24 cellular contexts compared by ENCODE assay signal in the genomic region with DNA sequence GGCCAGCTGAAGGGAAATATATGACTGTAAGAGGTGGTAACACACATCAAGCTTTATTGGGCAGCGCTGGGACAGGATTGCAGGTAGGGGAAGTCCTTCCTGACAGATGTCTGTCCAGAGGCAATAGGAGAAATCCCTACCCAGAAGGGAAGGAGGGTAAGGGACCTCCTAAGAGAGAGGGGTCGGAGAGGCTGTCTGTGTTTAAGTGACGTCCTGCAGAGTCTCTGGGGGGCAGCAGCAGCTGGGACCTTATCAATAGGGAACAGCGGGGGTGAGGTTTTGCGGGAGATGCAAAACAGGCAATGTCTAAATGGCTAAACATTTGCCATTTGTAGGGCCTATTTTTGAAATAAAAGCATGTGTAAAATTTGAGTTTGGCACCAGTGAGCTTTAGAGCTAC.
DNase-seq lines count a peak whose midpoint lies in the region; ATAC-seq and TF ChIP-seq lines count a peak whose summit lies in the region.
"Had no signal": no experiment of that assay in that cellular context is flagged by ENCODE, and none has a peak within 500 bp of the region (broad histone marks: within the 10 kb centered on the region; RNA-seq: fewer than 3 reads in every experiment).

No MANE protein-coding gene starts in this region.

- no peak overlapping the region for H3K4me3 ChIP-seq in Loucy (ENCODE audit: low read length, poor library complexity, severe bottlenecking)
- H3K4me3 ChIP-seq in endodermal cell (ENCODE audit: low read length) = no peak overlapping the region
- H3K4me3 ChIP-seq: BLaER1 treated with 17β-estradiol and CSF1 and Interleukin-3, amounts not matched to agents 10 nM and 100 nM; GM23338; K562; SJCRH30 had no signal

- ATAC-seq in sciatic nerve (no peak), foreskin keratinocyte (no peak)
- ATAC-seq: CD8-positive, alpha-beta T cell; GM23338; K562; Panc1 had no signal

- peaks cover 30% of the 10 kb centered on the region for H3K9me3 Mint-ChIP-seq in endodermal cell

- H2AFZ ChIP-seq in Loucy (ENCODE audit: low read length) = no peak overlapping the region
- H2AFZ ChIP-seq: GM23338 had no signal

- peak; percentile 9 for DNase-seq in activated CD8-positive, alpha-beta memory T cell treated with anti-CD3 and anti-CD28 coated beads, Interleukin-2, amount 50 U/mL, for 4 hours
- no peak for DNase-seq in activated CD8-positive, alpha-beta memory T cell treated with anti-CD3 and anti-CD28 coated beads for 24 hours
- DNase-seq in endodermal cell (peak; percentile 45), sciatic nerve (ENCODE audit: low spot score) (peak; percentile 19), ureter (ENCODE audit: low spot score) (no peak), foreskin keratinocyte (no peak), NCI-H2107 (lab: John Stamatoyannopoulos, UW) (no peak)
- DNase-seq: ACHN; CD8-positive, alpha-beta T cell; DMS153; HCEC 1CT; NCI-H1092 treated with DMSO at 0.1 percent for 48 hours; NCI-H1436 treated with DMSO at 0.1 percent for 48 hours; NCI-H2029; NCI-H226; NCI-H524; NCI-H82; SJCRH30 had no signal

- H3K27me3 Mint-ChIP-seq in endodermal cell (ENCODE audit: insufficient read depth) = peaks cover 4% of the 10 kb centered on the region

- no peaks in the 10 kb centered on the region for H3K9me2 ChIP-seq in Loucy (replicated peaks; ENCODE audit: low read depth, low read length)

- H3K9me3 ChIP-seq in Loucy (ENCODE audit: insufficient read depth, low read depth, low read length) = peaks cover 14% of the 10 kb centered on the region
- peaks cover 35% of the 10 kb centered on the region for H3K9me3 ChIP-seq in endodermal cell (ENCODE audit: control insufficient read depth, low read length)
- H3K9me3 ChIP-seq: SJCRH30 had no signal

- peak overlapping the region; percentile 19 for H3K9ac ChIP-seq in Loucy (ENCODE audit: low read depth, low read length, poor library complexity, severe bottlenecking)
- no peak overlapping the region for H3K9ac ChIP-seq in endodermal cell (ENCODE audit: extremely low read depth, low read length, poor library complexity, severe bottlenecking)
- H3K9ac ChIP-seq: BLaER1 treated with 17β-estradiol and CSF1 and Interleukin-3, amounts not matched to agents 10 nM and 100 nM had no signal

- intact Hi-C loops in sciatic nerve (cut with DNase I) = no loop called here

- H3K27me3 ChIP-seq in Loucy (ENCODE audit: insufficient read depth, low read length, poor library complexity, severe bottlenecking) (no peaks in the 10 kb centered on the region), endodermal cell (ENCODE audit: control insufficient read depth, insufficient read depth, low read length, poor library complexity, severe bottlenecking) (no peaks in the 10 kb centered on the region), foreskin keratinocyte (no peaks in the 10 kb centered on the region)
- H3K27me3 ChIP-seq: BLaER1 treated with 17β-estradiol and CSF1 and Interleukin-3, amounts not matched to agents 10 nM and 100 nM; SJCRH30 had no signal

- no peaks in the 10 kb centered on the region for H4K20me1 ChIP-seq in Loucy (ENCODE audit: insufficient read depth, low read length, poor library complexity, severe bottlenecking)
- H4K20me1 ChIP-seq: BLaER1 treated with 17β-estradiol and CSF1 and Interleukin-3, amounts not matched to agents 10 nM and 100 nM had no signal

- 65 to 73% methylated on average over 3 to 5 of the region's 5 CpGs for WGBS in endodermal cell (ENCODE audit: insufficient coverage in 1 of 2, insufficient read length in 1 of 2), 2 experiments

- H3K4me3 Mint-ChIP-seq in endodermal cell = no peak overlapping the region
- H3K4me3 Mint-ChIP-seq: CD8-positive, alpha-beta T cell; GM23338 had no signal

- no peak for TF ChIP-seq CTCF in Loucy (conservative IDR thresholded peaks at IDR 0.05; ENCODE audit: low read length)
- no peak for TF ChIP-seq CTCF in endodermal cell (conservative IDR thresholded peaks at IDR 0.05)
- TF ChIP-seq CTCF in foreskin keratinocyte (conservative IDR thresholded peaks at IDR 0.05) = no peak

- H3F3A ChIP-seq in Loucy (ENCODE audit: low read depth) = no peaks in the 10 kb centered on the region

- peak overlapping the region; percentile 19 for H3K4me2 ChIP-seq in Loucy (ENCODE audit: low read depth, low read length, poor library complexity, severe bottlenecking)
- H3K4me2 ChIP-seq: GM23338 had no signal

- H3K36me3 ChIP-seq in Loucy (ENCODE audit: insufficient read depth, low read length) (no peaks in the 10 kb centered on the region), endodermal cell (ENCODE audit: control insufficient read depth, insufficient read depth, low read length) (no peaks in the 10 kb centered on the region)
- H3K36me3 ChIP-seq: BLaER1 treated with 17β-estradiol and CSF1 and Interleukin-3, amounts not matched to agents 10 nM and 100 nM; SJCRH30 had no signal

- peaks cover 35% of the 10 kb centered on the region for H3K4me1 Mint-ChIP-seq in endodermal cell

- no peaks in the 10 kb centered on the region for H3K79me2 ChIP-seq in Loucy (ENCODE audit: insufficient read depth, low read length)

- no peak overlapping the region for H3K27ac ChIP-seq in endodermal cell (ENCODE audit: low read depth, low read length)
- no peak overlapping the region for H3K27ac ChIP-seq in foreskin keratinocyte
- H3K27ac ChIP-seq: 22Rv1; BLaER1 treated with 17β-estradiol and CSF1 and Interleukin-3, amounts not matched to agents 10 nM and 100 nM; SJCRH30 had no signal

- H3K4me1 ChIP-seq in Loucy (ENCODE audit: insufficient read depth, low read length, poor library complexity, severe bottlenecking) (peaks cover 29% of the 10 kb centered on the region), endodermal cell (ENCODE audit: control insufficient read depth, insufficient read depth, low read length) (peaks cover 12% of the 10 kb centered on the region), foreskin keratinocyte (peaks cover 1% of the 10 kb centered on the region)
- H3K4me1 ChIP-seq: SJCRH30 had no signal

- H3K36me3 Mint-ChIP-seq in endodermal cell (ENCODE audit: low read depth) = peaks cover 6% of the 10 kb centered on the region
- H3K36me3 Mint-ChIP-seq: CD8-positive, alpha-beta T cell had no signal

- H3K27ac Mint-ChIP-seq in endodermal cell = no peak overlapping the region
- H3K27ac Mint-ChIP-seq: CD8-positive, alpha-beta T cell; GM23338 had no signal

Comparison
In these comparisons a context has a peak if more than half of its experiments do, and no peak if none do; other contexts are left out.
1. DNase-seq: peak in activated CD8-positive, alpha-beta memory T cell treated with anti-CD3 and anti-CD28 coated beads, Interleukin-2, amount 50 U/mL, for 4 hours (single experiment), endodermal cell (single experiment) and sciatic nerve (single experiment); none in activated CD8-positive, alpha-beta memory T cell treated with anti-CD3 and anti-CD28 coated beads for 24 hours (single experiment), ureter (single experiment), foreskin keratinocyte (0 of 2) and NCI-H2107 (single experiment).